17 cellular contexts compared by ENCODE assay signal in genomic region chr1:230818881-230819280, GRCh38. TPM values are rescaled to one million over a fixed set of nuclear protein-coding genes. Genes with fewer than 3 reads are reported as not detected.
DNase-seq lines count a peak whose midpoint lies in the region; ATAC-seq and TF ChIP-seq lines count a peak whose summit lies in the region.
"Had no signal": no experiment of that assay in that cellular context is flagged by ENCODE, and none has a peak within 500 bp of the region (broad histone marks: within the 10 kb centered on the region; RNA-seq: fewer than 3 reads in every experiment).

No MANE protein-coding gene starts in this region.

- H3K9me3 Mint-ChIP-seq in osteocyte (ENCODE audit: unreplicated experiment): peaks cover 2% of the 10 kb centered on the region
- H3K9me3 Mint-ChIP-seq: H9 had no signal

- no peak overlapping the region for H3K27ac Mint-ChIP-seq in osteocyte (ENCODE audit: unreplicated experiment)
- H3K27ac Mint-ChIP-seq: B cell; CD8-positive, alpha-beta T cell; H9 had no signal

- H3K27me3 Mint-ChIP-seq in osteocyte (ENCODE audit: unreplicated experiment): no peaks in the 10 kb centered on the region

- peak overlapping the region; percentile 24 for H3K27ac ChIP-seq in caudate nucleus (ENCODE audit: low read depth, low read length)
- peak overlapping the region in 46 of 59 donors; percentile 17 to 98 (median 93) for H3K27ac ChIP-seq in dorsolateral prefrontal cortex

- ATAC-seq in GM18909 (IDR thresholded peaks at IDR 0.05; ENCODE audit: poor library complexity, unreplicated experiment): no peak
- ATAC-seq: CD8-positive, alpha-beta T cell had no signal

- peaks cover 29% of the 10 kb centered on the region for H3K4me1 Mint-ChIP-seq in osteocyte (ENCODE audit: unreplicated experiment)
- H3K4me1 Mint-ChIP-seq: B cell, H9 had no signal

- no peak overlapping the region for H3K4me3 Mint-ChIP-seq in osteocyte (ENCODE audit: unreplicated experiment)
- H3K4me3 Mint-ChIP-seq: B cell; CD8-positive, alpha-beta T cell; H9 had no signal

- intact Hi-C loops in dorsolateral prefrontal cortex (cut with DNase I): no loop called here

- DNase-seq in caudate nucleus (lab: John Stamatoyannopoulos, UW): no peak
- DNase-seq in dorsolateral prefrontal cortex: no peak
- peak; percentile 20 for DNase-seq in islet precursor cell
- DNase-seq in osteocyte (ENCODE audit: extremely low spot score, unreplicated experiment): peak; percentile 56
- no peak for DNase-seq in hepatic stellate cell (ENCODE audit: low spot score)
- no peak for DNase-seq in NCI-H82 (lab: John Stamatoyannopoulos, UW)
- DNase-seq in SW 1271 (lab: John Stamatoyannopoulos, UW): no peak
- DNase-seq: ACHN, C1 segment of cervical spinal cord, COR-L47, DMS153, DMS79 treated with DMSO at 0.1 percent for 48 hours, GOT3, H9 had no signal

- TF ChIP-seq CTCF in dorsolateral prefrontal cortex (IDR thresholded peaks at IDR 0.05 in 54 of 56, conservative IDR thresholded peaks at IDR 0.05 in 2 of 56; ENCODE audit: low read depth in 1 of 56, partially characterized antibody in 56 of 56): no peak
- TF ChIP-seq CTCF in osteocyte (IDR thresholded peaks at IDR 0.05): no peak

- no peaks in the 10 kb centered on the region for H3K27me3 ChIP-seq in dorsolateral prefrontal cortex

- H3K4me3 ChIP-seq in dorsolateral prefrontal cortex: no peak overlapping the region

- peaks cover 1% of the 10 kb centered on the region for H3K36me3 Mint-ChIP-seq in osteocyte (ENCODE audit: unreplicated experiment)
- H3K36me3 Mint-ChIP-seq: CD8-positive, alpha-beta T cell had no signal

RNA-seq across cellular contexts. Expression of gene C1orf198, which starts 49.4 kb away (rescaled TPM):
- total RNA-seq in dorsolateral prefrontal cortex (100 to 1,000 TPM in 36 of 120 experiments, 10 to 100 TPM in 84; 43.1 to 244 (median 83.2) TPM), osteocyte (274 and 281 TPM in 2 replicates)

Comparison
In these comparisons a context has a peak if more than half of its experiments do, and no peak if none do; other contexts are left out.
1. DNase-seq: peak in islet precursor cell (single experiment) and osteocyte (single experiment); none in caudate nucleus (0 of 61), dorsolateral prefrontal cortex (0 of 10), hepatic stellate cell (single experiment), NCI-H82 (single experiment) and SW 1271 (0 of 2).